18 cellular contexts compared by ENCODE assay signal in the genomic region with DNA sequence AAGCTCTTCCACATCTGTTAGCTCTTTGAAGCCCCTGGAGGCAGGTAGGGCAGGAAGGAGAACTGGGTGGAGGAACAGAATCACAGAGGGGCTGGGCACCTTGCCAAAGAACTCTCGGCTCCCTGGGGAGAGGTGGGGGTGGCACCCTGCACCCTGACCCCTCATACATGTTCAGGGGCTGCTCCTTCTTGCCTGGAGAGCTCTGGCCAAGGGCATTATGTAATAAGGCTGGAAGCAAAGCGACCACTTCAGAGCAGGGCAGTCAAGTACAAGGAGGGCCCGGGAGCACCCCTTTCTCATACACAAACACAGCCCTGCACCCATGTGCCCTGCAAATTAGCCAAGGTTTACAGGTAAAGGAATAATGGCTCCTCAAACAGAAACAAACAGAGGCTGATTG.
DNase-seq lines count a peak whose midpoint lies in the region; ATAC-seq and TF ChIP-seq lines count a peak whose summit lies in the region.
"Had no signal": no experiment of that assay in that cellular context is flagged by ENCODE, and none has a peak within 500 bp of the region (broad histone marks: within the 10 kb centered on the region; RNA-seq: fewer than 3 reads in every experiment).

No MANE protein-coding gene starts in this region.

- H3K4me1 ChIP-seq in lung (ENCODE audit: control insufficient read depth in 2 of 2, insufficient read depth in 2 of 2, low read length in 2 of 2) (no peaks in the 10 kb centered on the region), neuronal stem cell (ENCODE audit: control insufficient read depth in 2 of 2, insufficient read depth in 1 of 2, low read depth in 1 of 2, low read length in 2 of 2) (peaks cover 0 to 2% of the 10 kb centered on the region in 2 donors)
- H3K4me1 ChIP-seq: A549, Caco-2 had no signal

- CTCF ChIA-PET in HEK293T (lab: Yijun Ruan, JAX): no interaction called here

- ATAC-seq in lung (ENCODE audit: insufficient read depth, low FRiP score): no peak
- no peak for ATAC-seq in GM18861 (IDR thresholded peaks at IDR 0.05; ENCODE audit: unreplicated experiment)
- ATAC-seq in GM18907 (IDR thresholded peaks at IDR 0.05; ENCODE audit: unreplicated experiment): no peak
- ATAC-seq: A549; CD8-positive, alpha-beta T cell; GM12878 had no signal

- no peak for TF ChIP-seq CTCF in lung (IDR thresholded peaks at IDR 0.05; ENCODE audit: control extremely low read depth, extremely low read depth)

- no peak overlapping the region for H4K8ac ChIP-seq in neuronal stem cell (ENCODE audit: low read depth, low read length)

- H3K4me2 ChIP-seq in neuronal stem cell (ENCODE audit: insufficient read depth, low read length, poor library complexity, severe bottlenecking): no peak overlapping the region
- H3K4me2 ChIP-seq: A549 had no signal

- no peak overlapping the region for H2BK120ac ChIP-seq in neuronal stem cell (ENCODE audit: low read depth, low read length)

- no peak overlapping the region for H2BK15ac ChIP-seq in neuronal stem cell (ENCODE audit: low read length)

- H3K4ac ChIP-seq in neuronal stem cell (ENCODE audit: low read length): no peak overlapping the region

- H2BK12ac ChIP-seq in neuronal stem cell (ENCODE audit: low read length): no peak overlapping the region

- H3K36me3 ChIP-seq in lung (ENCODE audit: control insufficient read depth in 2 of 2, insufficient read depth in 2 of 2, low read length in 2 of 2) (no peaks in the 10 kb centered on the region), neuronal stem cell (replicated peaks in 1 of 2; ENCODE audit: control insufficient read depth in 2 of 2, insufficient read depth in 2 of 2, low read length in 2 of 2) (no peaks in the 10 kb centered on the region)
- H3K36me3 ChIP-seq: BLaER1 treated with 17β-estradiol and CSF1 and Interleukin-3, amounts not matched to agents 10 nM and 100 nM had no signal

- H2BK5ac ChIP-seq in neuronal stem cell (ENCODE audit: low read length): peak overlapping the region; percentile 43

- no peak overlapping the region for H3K9ac ChIP-seq in neuronal stem cell (ENCODE audit: low read depth, low read length, poor library complexity)
- H3K9ac ChIP-seq: BLaER1 treated with 17β-estradiol and CSF1 and Interleukin-3, amounts not matched to agents 10 nM and 100 nM had no signal

- H2AFZ ChIP-seq in neuronal stem cell (ENCODE audit: low read length): no peak overlapping the region

- H2AK5ac ChIP-seq in neuronal stem cell (ENCODE audit: low read depth, low read length): no peak overlapping the region

- no peaks in the 10 kb centered on the region for H3K79me1 ChIP-seq in neuronal stem cell (ENCODE audit: low read depth, low read length)

- no peak overlapping the region for H3K23ac ChIP-seq in neuronal stem cell (ENCODE audit: low read depth, low read length, poor library complexity)

- peaks cover 2 to 13% of the 10 kb centered on the region in 2 donors for H3K9me3 ChIP-seq in lung (ENCODE audit: control insufficient read depth in 2 of 2, insufficient read depth in 1 of 2, low read length in 1 of 2)
- no peaks in the 10 kb centered on the region for H3K9me3 ChIP-seq in neuronal stem cell (replicated peaks in 1 of 2; ENCODE audit: control insufficient read depth in 2 of 2, insufficient read depth in 1 of 2, low read depth in 1 of 2, low read length in 2 of 2)
- H3K9me3 ChIP-seq: Caco-2 had no signal

- WGBS in lung, 2 donors: 43 to 66% methylated on average over 3 of the region's 3 CpGs
- WGBS in neuronal stem cell (ENCODE audit: extremely low coverage in 2 of 2, insufficient read length in 2 of 2, insufficient replicate concordance in 1 of 2), 2 donors: no CpG with 5 or more reads among the region's 3 CpGs

- DNase-seq in NCI-H1105 treated with DMSO at 0.1 percent for 48 hours (lab: John Stamatoyannopoulos, UW): peak; percentile 82
- DNase-seq in lung (ENCODE audit: low spot score): peak; percentile 17
- DNase-seq in neuronal stem cell (ENCODE audit: low spot score): no peak
- DNase-seq in HEK293T (ENCODE audit: extremely low spot score): no peak
- no peak for DNase-seq in 8988T
- DNase-seq: AML-193; Caco-2; Calu3; CD4-positive, alpha-beta T cell; CD8-positive, alpha-beta T cell; DMS79 treated with DMSO at 0.1 percent for 48 hours; GF-D8 had no signal

- H3K18ac ChIP-seq in neuronal stem cell (ENCODE audit: low read length): no peak overlapping the region

- POLR2A ChIA-PET in HEK293T (lab: Yijun Ruan, JAX): no interaction called here

- no peak overlapping the region for H3K4me3 ChIP-seq in lung
- no peak overlapping the region for H3K4me3 ChIP-seq in neuronal stem cell (ENCODE audit: low read length in 2 of 2)
- H3K4me3 ChIP-seq: A549; BLaER1 treated with 17β-estradiol and CSF1 and Interleukin-3, amounts not matched to agents 10 nM and 100 nM; GM12878 had no signal

- H3K27ac ChIP-seq in lung (ENCODE audit: low read depth in 1 of 2, low read length in 1 of 2): no peak overlapping the region
- H3K27ac ChIP-seq in neuronal stem cell (replicated peaks; ENCODE audit: low read length): no peak overlapping the region
- H3K27ac ChIP-seq: A549; BLaER1 treated with 17β-estradiol and CSF1 and Interleukin-3, amounts not matched to agents 10 nM and 100 nM; C4-2B had no signal

- H3K27me3 ChIP-seq in lung (ENCODE audit: control insufficient read depth, insufficient read depth): no peaks in the 10 kb centered on the region
- H3K27me3 ChIP-seq in neuronal stem cell (ENCODE audit: control insufficient read depth in 3 of 3, insufficient read depth in 3 of 3, low read depth in 1 of 3, low read length in 3 of 3): no peaks in the 10 kb centered on the region
- H3K27me3 ChIP-seq: BLaER1 treated with 17β-estradiol and CSF1 and Interleukin-3, amounts not matched to agents 10 nM and 100 nM had no signal

- no peak overlapping the region for H4K91ac ChIP-seq in neuronal stem cell (ENCODE audit: low read depth, low read length, poor library complexity)

- no peak overlapping the region for H3K14ac ChIP-seq in neuronal stem cell (ENCODE audit: low read length)

TF ChIP-seq in HEK293T, 16 proteins besides CTCF, POLR2A, EP300 and RAD21:
- TF ChIP-seq L3MBTL2 (conservative IDR thresholded peaks at IDR 0.05): no peak
- no peak for TF ChIP-seq CTBP1 (IDR thresholded peaks at IDR 0.05; ENCODE audit: borderline replicate concordance)
- no peak for TF ChIP-seq SP1 (IDR thresholded peaks at IDR 0.05)
- TF ChIP-seq BHLHE40 (IDR thresholded peaks at IDR 0.05; ENCODE audit: borderline replicate concordance): no peak
- no peak for TF ChIP-seq LEF1 (IDR thresholded peaks at IDR 0.05; ENCODE audit: borderline replicate concordance)
- no peak for TF ChIP-seq TARDBP (IDR thresholded peaks at IDR 0.05)
- no peak for TF ChIP-seq ZNF384 (IDR thresholded peaks at IDR 0.05)
- TF ChIP-seq NFRKB (IDR thresholded peaks at IDR 0.05): no peak
- TF ChIP-seq HDGF (IDR thresholded peaks at IDR 0.05; ENCODE audit: borderline replicate concordance): no peak
- TF ChIP-seq, protein P1, sequence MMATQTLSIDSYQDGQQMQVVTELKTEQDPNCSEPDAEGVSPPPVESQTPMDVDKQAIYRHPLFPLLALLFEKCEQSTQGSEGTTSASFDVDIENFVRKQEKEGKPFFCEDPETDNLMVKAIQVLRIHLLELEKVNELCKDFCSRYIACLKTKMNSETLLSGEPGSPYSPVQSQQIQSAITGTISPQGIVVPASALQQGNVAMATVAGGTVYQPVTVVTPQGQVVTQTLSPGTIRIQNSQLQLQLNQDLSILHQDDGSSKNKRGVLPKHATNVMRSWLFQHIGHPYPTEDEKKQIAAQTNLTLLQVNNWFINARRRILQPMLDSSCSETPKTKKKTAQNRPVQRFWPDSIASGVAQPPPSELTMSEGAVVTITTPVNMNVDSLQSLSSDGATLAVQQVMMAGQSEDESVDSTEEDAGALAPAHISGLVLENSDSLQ (IDR thresholded peaks at IDR 0.05): no peak
- no peak for TF ChIP-seq ELF4 (IDR thresholded peaks at IDR 0.05)
- no peak for TF ChIP-seq FOXK2 (IDR thresholded peaks at IDR 0.05)
- TF ChIP-seq SUZ12 (IDR thresholded peaks at IDR 0.05): no peak
- no peak for TF ChIP-seq FOXM1 (IDR thresholded peaks at IDR 0.05; ENCODE audit: borderline replicate concordance)
- TF ChIP-seq FOXA1 (IDR thresholded peaks at IDR 0.05): no peak

Comparison
In these comparisons a context has a peak if more than half of its experiments do, and no peak if none do; other contexts are left out.
1. DNase-seq: peak in NCI-H1105 treated with DMSO at 0.1 percent for 48 hours (single experiment) and lung (single experiment); none in neuronal stem cell (single experiment), HEK293T (single experiment) and 8988T (single experiment).